ENCODE assay signal across 8 cellular contexts in genomic region chrX:11724122-11725017, GRCh38.
DNase-seq lines count a peak whose midpoint lies in the region; ATAC-seq, FAIRE-seq and TF ChIP-seq lines count a peak whose summit lies in the region.

No MANE protein-coding gene starts in this region.

- no peaks in the 10 kb centered on the region for H3K36me3 ChIP-seq in GM06990 (ENCODE audit: control insufficient read depth, insufficient read depth, low read length)

- TF ChIP-seq CTCF in AG09309 (IDR thresholded peaks at IDR 0.05; ENCODE audit: control insufficient read depth, insufficient read depth, low read depth, low read length, missing control alignments) (peak; percentile 68), GM06990 (IDR thresholded peaks at IDR 0.05; ENCODE audit: insufficient read depth, low read length, poor library complexity, severe bottlenecking) (peak; percentile 78), LNCAP (IDR thresholded peaks at IDR 0.05) (peak; percentile 59), astrocyte of the spinal cord (IDR thresholded peaks at IDR 0.05; ENCODE audit: low read depth, low read length) (peak; percentile 67)

- no peak overlapping the region for H3K4me3 ChIP-seq in AG09309 (ENCODE audit: control insufficient read depth, low read depth, low read length)
- H3K4me3 ChIP-seq in GM06990 (replicated peaks; ENCODE audit: low read depth, low read length): no peak overlapping the region
- H3K4me3 ChIP-seq in astrocyte of the spinal cord (ENCODE audit: low read depth, low read length): no peak overlapping the region

- DNase-seq in AG09309 (ENCODE audit: low read depth): peak; percentile 1
- DNase-seq in GM06990 (ENCODE audit: extremely low read depth, insufficient read length): no peak
- DNase-seq in astrocyte of the spinal cord (ENCODE audit: low read depth, low spot score): peak; percentile 34
- peak; percentile 21 for DNase-seq in kidney glomerular epithelial cell (lab: John Stamatoyannopoulos, UW)
- peak; percentile 8 for DNase-seq in urothelium cell line (ENCODE audit: low spot score)

- ATAC-seq in GM18868 (IDR thresholded peaks at IDR 0.05; ENCODE audit: unreplicated experiment): no peak
- no peak for ATAC-seq in HG02798 (IDR thresholded peaks at IDR 0.05; ENCODE audit: poor library complexity, unreplicated experiment)

- no peaks in the 10 kb centered on the region for H3K27me3 ChIP-seq in GM06990 (replicated peaks; ENCODE audit: control insufficient read depth, insufficient read depth, low read length)

- FAIRE-seq in urothelium cell line (lab: Jason Lieb, UNC): no peak

- in situ Hi-C loops in astrocyte of the spinal cord (cut with HindIII; ENCODE audit: low sequenced_read_pairs): no loop called here
